ENCODE assay signal across 18 cellular contexts in the genomic region with DNA sequence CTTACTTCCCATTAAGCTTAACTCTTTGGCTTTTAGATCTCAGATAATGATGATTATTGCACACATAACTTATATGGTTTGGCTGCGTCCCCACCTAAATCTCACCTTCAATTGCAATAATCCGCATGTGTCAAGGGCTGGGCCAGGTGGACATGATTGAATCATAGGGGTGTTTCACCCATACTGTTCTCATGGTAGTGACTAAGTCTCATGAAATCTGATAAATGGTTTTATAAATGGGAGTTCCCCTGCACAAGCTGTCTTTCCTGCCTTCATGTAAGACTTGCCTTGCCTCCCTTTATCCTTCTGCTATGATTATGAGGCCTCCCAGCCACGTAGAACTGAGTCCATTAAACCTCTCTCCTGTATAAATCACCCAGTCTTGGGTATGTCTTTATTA.
"Had no signal": no experiment of that assay in that cellular context is flagged by ENCODE, and none has a peak within 500 bp of the region (broad histone marks: within the 10 kb centered on the region; RNA-seq: fewer than 3 reads in every experiment).

No MANE protein-coding gene starts in this region.

- DNase-seq: activated naive CD4-positive, alpha-beta T cell treated with Interleukin-2 at 50 U/mL for 16 hours; activated naive CD8-positive, alpha-beta T cell treated with anti-CD3 and anti-CD28 coated beads, Interleukin-2, amount 50 U/mL, for 24 hours; activated T-cell treated with anti-CD3 and anti-CD28 coated beads for 4 hours; aorta; foreskin melanocyte; lower lobe of right lung; right cardiac atrium; stimulated activated naive CD8-positive, alpha-beta T cell treated with anti-CD3 and anti-CD28 coated beads, Interleukin-15, amount 100 ng/mL, for 72 hours; T-cell; T-helper 9 cell; testis; upper lobe of left lung had no signal

- H3K9me3 Mint-ChIP-seq: activated naive CD8-positive, alpha-beta T cell treated with anti-CD3 and anti-CD28 coated beads, Interleukin-2, amount 50 U/mL, for 24 hours; mesothelial cell of epicardium; neural crest cell had no signal

- H3K4me3 Mint-ChIP-seq: activated naive CD8-positive, alpha-beta T cell treated with anti-CD3 and anti-CD28 coated beads, Interleukin-2, amount 50 U/mL, for 24 hours; mesothelial cell of epicardium; neural crest cell; stimulated activated naive CD8-positive, alpha-beta T cell treated with anti-CD3 and anti-CD28 coated beads, Interleukin-15, amount 100 ng/mL, for 72 hours; T-cell had no signal

- H3K27me3 Mint-ChIP-seq: activated naive CD8-positive, alpha-beta T cell treated with anti-CD3 and anti-CD28 coated beads, Interleukin-2, amount 50 U/mL, for 24 hours; stimulated activated naive CD8-positive, alpha-beta T cell treated with anti-CD3 and anti-CD28 coated beads, Interleukin-15, amount 100 ng/mL, for 72 hours; T-cell had no signal

- H3K4me1 ChIP-seq: lower lobe of right lung, prostate gland, testis, upper lobe of left lung had no signal

- H3K4me3 ChIP-seq: cardiac muscle cell, lower lobe of right lung, prostate gland, smooth muscle cell, testis, upper lobe of left lung had no signal

- H3K36me3 ChIP-seq: cardiac muscle cell, lower lobe of right lung, prostate gland, upper lobe of left lung had no signal

- H3K4me1 Mint-ChIP-seq: activated naive CD8-positive, alpha-beta T cell treated with anti-CD3 and anti-CD28 coated beads, Interleukin-2, amount 50 U/mL, for 24 hours; neural crest cell; stimulated activated naive CD8-positive, alpha-beta T cell treated with anti-CD3 and anti-CD28 coated beads, Interleukin-15, amount 100 ng/mL, for 72 hours; T-cell had no signal

- H3K27me3 ChIP-seq: cardiac muscle cell, testis, upper lobe of left lung had no signal

- H3K27ac ChIP-seq: cardiac muscle cell, lower lobe of right lung, prostate gland, testis, upper lobe of left lung had no signal

- H3K27ac Mint-ChIP-seq: activated naive CD8-positive, alpha-beta T cell treated with anti-CD3 and anti-CD28 coated beads, Interleukin-2, amount 50 U/mL, for 24 hours; mesothelial cell of epicardium; stimulated activated naive CD8-positive, alpha-beta T cell treated with anti-CD3 and anti-CD28 coated beads, Interleukin-15, amount 100 ng/mL, for 72 hours; T-cell had no signal

- ATAC-seq: activated CD4-positive, CD25-positive, alpha-beta regulatory T cell treated with anti-CD3 and anti-CD28 coated beads, Interleukin-2, amount 50 U/mL, for 24 hours; activated naive CD8-positive, alpha-beta T cell treated with anti-CD3 and anti-CD28 coated beads, Interleukin-2, amount 50 U/mL, for 24 hours; lower lobe of right lung; right cardiac atrium; stimulated activated naive CD8-positive, alpha-beta T cell treated with anti-CD3 and anti-CD28 coated beads, Interleukin-15, amount 100 ng/mL, for 72 hours; T-cell had no signal

- H3K36me3 Mint-ChIP-seq: mesothelial cell of epicardium, T-cell had no signal

- H3K9me3 ChIP-seq: lower lobe of right lung, prostate gland, testis, upper lobe of left lung had no signal
